ENCODE assay signal across 1 cellular context in genomic region chr16:89923640-89924297, GRCh38.
TF ChIP-seq lines count a peak whose summit lies in the region.

No MANE protein-coding gene starts in this region.

TF ChIP-seq in A549, 52 proteins besides CTCF, POLR2A, EP300 and RAD21 (continued from another document):
- TF ChIP-seq ELK1 (IDR thresholded peaks at IDR 0.05; ENCODE audit: low read depth, low read length) (no peak), MYC (IDR thresholded peaks at IDR 0.05; ENCODE audit: borderline replicate concordance, low read length) (no peak), CBX2 (IDR thresholded peaks at IDR 0.05; ENCODE audit: borderline replicate concordance, low read depth) (no peak), HOXA7 (CRISPR knock-in tag; IDR thresholded peaks at IDR 0.05) (no peak), SREBF2 (IDR thresholded peaks at IDR 0.05) (no peak), POLR2AphosphoS2 (conservative IDR thresholded peaks at IDR 0.05; ENCODE audit: low read length) (no peak)
